ENCODE assay signal across 8 cellular contexts in genomic region chr1:44354840-44355581, GRCh38. TPM values are rescaled to one million over a fixed set of nuclear protein-coding genes. Genes with fewer than 3 reads are reported as not detected.
DNase-seq lines count a peak whose midpoint lies in the region; ATAC-seq and TF ChIP-seq lines count a peak whose summit lies in the region.

Gene ERI3, minus strand, starts transcription at chr1:44355257. Its CDS starts 231 bp downstream, at chr1:44355026.

- TF ChIP-seq CTCF in GM10248 (IDR thresholded peaks at IDR 0.05; ENCODE audit: control extremely low read depth, extremely low read depth, low read depth, missing control alignments): no peak
- no peak for TF ChIP-seq CTCF in omental fat pad (IDR thresholded peaks at IDR 0.05)
- no peak for TF ChIP-seq CTCF in testis (IDR thresholded peaks at IDR 0.05)

- peak; percentile 95 for ATAC-seq in HG02623 (IDR thresholded peaks at IDR 0.05; ENCODE audit: unreplicated experiment)
- peak; percentile 99 for ATAC-seq in omental fat pad (ENCODE audit: low FRiP score)

- peak within 1 kb of the TSS; percentile 55 to 81 for H3K27ac ChIP-seq in testis

- 0 to 1% methylated on average over 15 to 37 of the region's 65 CpGs for WGBS in testis, 2 donors

- H3K4me1 Mint-ChIP-seq in activated naive CD8-positive, alpha-beta T cell (ENCODE audit: low read depth): peaks cover 40% of the 10 kb centered on the region

- peak within 1 kb of the TSS; percentile 90 for H3K27ac Mint-ChIP-seq in activated naive CD8-positive, alpha-beta T cell

- intact Hi-C loops in testis (cut with DNase I; ENCODE audit: low total_unique reads): no loop called here

- POLR2A ChIA-PET in GM10248 (lab: Yijun Ruan, JAX): no interaction called here

- no peaks in the 10 kb centered on the region for H3K36me3 ChIP-seq in testis (ENCODE audit: low read depth, missing control alignments)

- H3K27me3 ChIP-seq in testis: no peaks in the 10 kb centered on the region

- no peaks in the 10 kb centered on the region for H3K9me3 Mint-ChIP-seq in activated naive CD8-positive, alpha-beta T cell (ENCODE audit: low read depth)

- CTCF ChIA-PET in GM10248 (lab: Yijun Ruan, JAX): interaction anchor here (1.8 kb wide), 1 partner anchor 8 kb away, joined by 7 read pairs; no protein-coding TSS in a partner anchor

- H3K27me3 Mint-ChIP-seq in activated naive CD8-positive, alpha-beta T cell: no peaks in the 10 kb centered on the region

- H3K4me1 ChIP-seq in testis: peaks cover 12% of the 10 kb centered on the region

- H3K4me3 ChIP-seq in testis: peak within 1 kb of the TSS; percentile 93 to 99

- H3K9me3 ChIP-seq in testis: no peaks in the 10 kb centered on the region

- H3K4me3 Mint-ChIP-seq in activated naive CD8-positive, alpha-beta T cell: peak within 1 kb of the TSS; percentile 96

- peak; percentile 19 for TF ChIP-seq POLR2A in testis (IDR thresholded peaks at IDR 0.05)

- peak; percentile 99 for DNase-seq in GM10248 (ENCODE audit: extremely low spot score)
- peak; percentile 98 for DNase-seq in NCI-H1105 (lab: John Stamatoyannopoulos, UW)
- peak; percentile 97 for DNase-seq in SKM-1 treated with dmso at 0.1 percent for 144 hours (lab: John Stamatoyannopoulos, UW; ENCODE audit: unreplicated experiment)
- DNase-seq in glomerular visceral epithelial cell (ENCODE audit: extremely low spot score): peak; percentile 97
- DNase-seq in omental fat pad (ENCODE audit: low spot score): peak; percentile 92
- DNase-seq in testis: peak; percentile 99

- peaks cover 2% of the 10 kb centered on the region for H3K36me3 Mint-ChIP-seq in activated naive CD8-positive, alpha-beta T cell

RNA-seq across cellular contexts. Expression of gene ERI3, which starts in this region (rescaled TPM):
- total RNA-seq in omental fat pad (10 to 100 TPM; 27.6 to 36.3 (median 31.2) TPM), testis (100 to 1,000 TPM; 104 to 109 TPM)
- polyA plus RNA-seq in testis (ENCODE audit: insufficient read depth, low read depth, low replicate concordance): 140 TPM

Comparison
In these comparisons a context has a peak if more than half of its experiments do, and no peak if none do; other contexts are left out.
1. Peak in every context shown above with its lines: DNase-seq, ATAC-seq, H3K4me3 ChIP-seq and H3K27ac ChIP-seq.